3 cellular contexts compared by ENCODE assay signal in genomic region chr14:68222726-68223125, GRCh38.
TF ChIP-seq lines count a peak whose summit lies in the region.

No MANE protein-coding gene starts in this region.

TF ChIP-seq in IMR-90, 13 proteins besides CTCF, POLR2A, EP300 and RAD21:
- TF ChIP-seq BHLHE40 (IDR thresholded peaks at IDR 0.05; ENCODE audit: low read depth, low read length) (no peak), SMC3 (IDR thresholded peaks at IDR 0.05; ENCODE audit: low read depth, low read length) (no peak), ELK1 (IDR thresholded peaks at IDR 0.05; ENCODE audit: borderline replicate concordance, low read depth, low read length) (no peak), CEBPB (IDR thresholded peaks at IDR 0.05; ENCODE audit: low read depth, low read length) (no peak), MAFK (IDR thresholded peaks at IDR 0.05; ENCODE audit: low read depth, low read length) (no peak), FOS (IDR thresholded peaks at IDR 0.05; ENCODE audit: low read depth, low read length) (no peak), USF2 (IDR thresholded peaks at IDR 0.05; ENCODE audit: low read depth, low read length) (no peak), MXI1 (IDR thresholded peaks at IDR 0.05; ENCODE audit: borderline replicate concordance, low read depth, low read length) (no peak), NFE2L2 (IDR thresholded peaks at IDR 0.05; ENCODE audit: low read depth, low read length) (no peak), CHD1 (IDR thresholded peaks at IDR 0.05; ENCODE audit: low read depth, low read length) (no peak), RFX5 (IDR thresholded peaks at IDR 0.05; ENCODE audit: low read depth, low read length) (no peak), RCOR1 (IDR thresholded peaks at IDR 0.05; ENCODE audit: insufficient replicate concordance, low read length) (no peak)

TF ChIP-seq in H1, 55 proteins besides CTCF, POLR2A, EP300 and RAD21 (continues in another document):
- TF ChIP-seq NANOG (IDR thresholded peaks at IDR 0.05; ENCODE audit: insufficient read depth, low read depth, low read length, poor library complexity, severe bottlenecking) (no peak), TAF7 (optimal IDR thresholded peaks at IDR 0.05; ENCODE audit: borderline replicate concordance, low read depth, low read length) (no peak), FOSL1 (IDR thresholded peaks at IDR 0.05; ENCODE audit: insufficient read depth, low read depth, low read length) (no peak), CHD7 (IDR thresholded peaks at IDR 0.05; ENCODE audit: insufficient replicate concordance, low read length) (no peak), RXRA (IDR thresholded peaks at IDR 0.05; ENCODE audit: insufficient read depth, low read depth, low read length) (no peak), SAP30 (IDR thresholded peaks at IDR 0.05; ENCODE audit: insufficient read depth, insufficient replicate concordance, low read length) (no peak), KDM1A (IDR thresholded peaks at IDR 0.05; ENCODE audit: borderline replicate concordance, low read length) (no peak), MAX (IDR thresholded peaks at IDR 0.05) (no peak), RNF2 (IDR thresholded peaks at IDR 0.05; ENCODE audit: borderline replicate concordance, low read depth, low read length, missing control alignments, poor library complexity, severe bottlenecking) (no peak), USF2 (IDR thresholded peaks at IDR 0.05; ENCODE audit: low read length) (no peak), HDAC2 (IDR thresholded peaks at IDR 0.05; ENCODE audit: borderline replicate concordance in 1 of 2, low read depth in 2 of 2, low read length in 2 of 2) (no peak)

TF ChIP-seq in GM12891, 5 proteins besides CTCF, POLR2A, EP300 and RAD21:
- no peak for TF ChIP-seq SPI1 (IDR thresholded peaks at IDR 0.05; ENCODE audit: low read depth, low read length)
- no peak for TF ChIP-seq POLR2AphosphoS5 (IDR thresholded peaks at IDR 0.05; ENCODE audit: low read depth, low read length)
- no peak for TF ChIP-seq TAF1 (IDR thresholded peaks at IDR 0.05; ENCODE audit: low read depth, low read length)
- TF ChIP-seq POU2F2 (IDR thresholded peaks at IDR 0.05; ENCODE audit: low read depth, low read length), result no peak
- TF ChIP-seq PAX5 (IDR thresholded peaks at IDR 0.05; ENCODE audit: insufficient read depth, low read length, severe bottlenecking), result no peak
